Comparison of ENCODE assay signal across 1 cellular context in genomic region chr12:123916729-123917128, GRCh38.
A peak's percentile ranks its signal among the peaks of the same experiment; 100 is the strongest.
TF ChIP-seq lines count a peak whose summit lies in the region.

No MANE protein-coding gene starts in this region.

TF ChIP-seq in HEK293, 187 proteins besides CTCF, POLR2A, EP300 and RAD21 (continued from another document):
- TF ChIP-seq, protein P1, sequence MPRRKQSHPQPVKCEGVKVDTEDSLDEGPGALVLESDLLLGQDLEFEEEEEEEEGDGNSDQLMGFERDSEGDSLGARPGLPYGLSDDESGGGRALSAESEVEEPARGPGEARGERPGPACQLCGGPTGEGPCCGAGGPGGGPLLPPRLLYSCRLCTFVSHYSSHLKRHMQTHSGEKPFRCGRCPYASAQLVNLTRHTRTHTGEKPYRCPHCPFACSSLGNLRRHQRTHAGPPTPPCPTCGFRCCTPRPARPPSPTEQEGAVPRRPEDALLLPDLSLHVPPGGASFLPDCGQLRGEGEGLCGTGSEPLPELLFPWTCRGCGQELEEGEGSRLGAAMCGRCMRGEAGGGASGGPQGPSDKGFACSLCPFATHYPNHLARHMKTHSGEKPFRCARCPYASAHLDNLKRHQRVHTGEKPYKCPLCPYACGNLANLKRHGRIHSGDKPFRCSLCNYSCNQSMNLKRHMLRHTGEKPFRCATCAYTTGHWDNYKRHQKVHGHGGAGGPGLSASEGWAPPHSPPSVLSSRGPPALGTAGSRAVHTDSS (tag by site-specific recombination; IDR thresholded peaks at IDR 0.05): no peak
- TF ChIP-seq ZNF155 (tag by site-specific recombination; IDR thresholded peaks at IDR 0.05) (no peak), ZNF560 (tag by site-specific recombination; IDR thresholded peaks at IDR 0.05; ENCODE audit: borderline replicate concordance) (no peak), ZFHX2 (tag by site-specific recombination; conservative IDR thresholded peaks at IDR 0.05) (peak; percentile 52), ZNF529 (tag by site-specific recombination; IDR thresholded peaks at IDR 0.05; ENCODE audit: insufficient replicate concordance) (no peak), EGR2 (tag by site-specific recombination; IDR thresholded peaks at IDR 0.05; ENCODE audit: low read depth) (peak; percentile 57; the same call in 1 of the 2 replicates), SP7 (tag by site-specific recombination; IDR thresholded peaks at IDR 0.05) (peak; percentile 29; the same call in 1 of the 2 replicates)
TF ChIP-seq in HEK293: peak in this region for 5.
